In genomic region chr9:100084145-100084478, GRCh38 we compare ENCODE assay signal across 13 cellular contexts. TPM values are rescaled to one million over a fixed set of nuclear protein-coding genes. Genes with fewer than 3 reads are reported as not detected.
DNase-seq lines count a peak whose midpoint lies in the region; ATAC-seq and TF ChIP-seq lines count a peak whose summit lies in the region.
"Had no signal": no experiment of that assay in that cellular context is flagged by ENCODE, and none has a peak within 500 bp of the region (broad histone marks: within the 10 kb centered on the region; RNA-seq: fewer than 3 reads in every experiment).

No MANE protein-coding gene starts in this region.

- H3K9me2 ChIP-seq in Loucy (replicated peaks; ENCODE audit: low read depth, low read length), result no peaks in the 10 kb centered on the region

- peaks cover 1% of the 10 kb centered on the region for H3K36me3 Mint-ChIP-seq in activated CD4-positive, alpha-beta T cell treated with anti-CD3 and anti-CD28 coated beads, Interleukin-2, amount 10 ng/mL, durations not matched to agents 24 days and 14 days (ENCODE audit: low read depth)
- no peaks in the 10 kb centered on the region for H3K36me3 Mint-ChIP-seq in stimulated activated effector memory CD8-positive, alpha-beta T cell treated with anti-CD3 and anti-CD28 coated beads, Interleukin-12 subunit alpha, Interleukin-12 subunit beta, amount 100 ng/mL, for 72 hours

- peak overlapping the region; percentile 14 for H3K4me2 ChIP-seq in Loucy (ENCODE audit: low read depth, low read length, poor library complexity, severe bottlenecking)
- H3K4me2 ChIP-seq: A549 had no signal

- H3K27ac Mint-ChIP-seq in activated CD4-positive, alpha-beta T cell treated with anti-CD3 and anti-CD28 coated beads, Interleukin-2, amount 10 ng/mL, durations not matched to agents 24 days and 14 days, result no peak overlapping the region
- H3K27ac Mint-ChIP-seq in stimulated activated effector memory CD8-positive, alpha-beta T cell treated with anti-CD3 and anti-CD28 coated beads, Interleukin-12 subunit alpha, Interleukin-12 subunit beta, amount 100 ng/mL, for 72 hours, result peak overlapping the region; percentile 54

- H3K4me3 ChIP-seq in Loucy (ENCODE audit: low read length, poor library complexity, severe bottlenecking), result no peak overlapping the region
- H3K4me3 ChIP-seq: A549, cardiac muscle cell, heart right ventricle had no signal

- H3K4me1 Mint-ChIP-seq in activated CD4-positive, alpha-beta T cell treated with anti-CD3 and anti-CD28 coated beads, Interleukin-2, amount 10 ng/mL, durations not matched to agents 24 days and 14 days, result peaks cover 49% of the 10 kb centered on the region
- peaks cover 60% of the 10 kb centered on the region for H3K4me1 Mint-ChIP-seq in stimulated activated effector memory CD8-positive, alpha-beta T cell treated with anti-CD3 and anti-CD28 coated beads, Interleukin-12 subunit alpha, Interleukin-12 subunit beta, amount 100 ng/mL, for 72 hours

- TF ChIP-seq CTCF in Loucy (conservative IDR thresholded peaks at IDR 0.05; ENCODE audit: low read length), result no peak

- DNase-seq in activated CD4-positive, alpha-beta T cell treated with anti-CD3 and anti-CD28 coated beads, Interleukin-2, amount 10 ng/mL, durations not matched to agents 24 days and 14 days, result no peak
- DNase-seq in activated CD4-positive, alpha-beta T cell treated with anti-CD3 and anti-CD28 coated beads for 1 hour, result no peak
- DNase-seq in stimulated activated effector memory CD8-positive, alpha-beta T cell treated with anti-CD3 and anti-CD28 coated beads, Interleukin-12 subunit alpha, Interleukin-12 subunit beta, amount 100 ng/mL, for 72 hours (ENCODE audit: low spot score in 2 of 2), result no peak
- no peak for DNase-seq in NCI-H524 (lab: John Stamatoyannopoulos, UW)
- DNase-seq in activated CD4-positive, alpha-beta T cell treated with anti-CD3 and anti-CD28 coated beads for 4 hours, result no peak
- no peak for DNase-seq in activated effector memory CD4-positive, alpha-beta T cell treated with Interleukin-2 at 50 U/mL for 16 hours
- DNase-seq: activated CD4-positive, alpha-beta T cell treated with anti-CD3 and anti-CD28 coated beads for 36 hours; heart right ventricle; NCI-H226 had no signal

- no peaks in the 10 kb centered on the region for H3K36me3 ChIP-seq in Loucy (ENCODE audit: insufficient read depth, low read length)
- H3K36me3 ChIP-seq: cardiac muscle cell, heart right ventricle had no signal

- no peaks in the 10 kb centered on the region for H3K9me3 Mint-ChIP-seq in activated CD4-positive, alpha-beta T cell treated with anti-CD3 and anti-CD28 coated beads, Interleukin-2, amount 10 ng/mL, durations not matched to agents 24 days and 14 days
- no peaks in the 10 kb centered on the region for H3K9me3 Mint-ChIP-seq in stimulated activated effector memory CD8-positive, alpha-beta T cell treated with anti-CD3 and anti-CD28 coated beads, Interleukin-12 subunit alpha, Interleukin-12 subunit beta, amount 100 ng/mL, for 72 hours

- H3K27me3 Mint-ChIP-seq in activated CD4-positive, alpha-beta T cell treated with anti-CD3 and anti-CD28 coated beads, Interleukin-2, amount 10 ng/mL, durations not matched to agents 24 days and 14 days, result no peaks in the 10 kb centered on the region
- H3K27me3 Mint-ChIP-seq: activated CD4-positive, alpha-beta T cell treated with anti-CD3 and anti-CD28 coated beads for 36 hours had no signal

- peaks cover 6% of the 10 kb centered on the region; the same call in 1 of the 2 replicates for H3F3A ChIP-seq in Loucy (ENCODE audit: low read depth)

- ATAC-seq in HG02759 (IDR thresholded peaks at IDR 0.05; ENCODE audit: unreplicated experiment), result peak; percentile 48
- ATAC-seq in stimulated activated effector memory CD8-positive, alpha-beta T cell treated with anti-CD3 and anti-CD28 coated beads, Interleukin-12 subunit alpha, Interleukin-12 subunit beta, amount 100 ng/mL, for 72 hours, result peak; percentile 24
- ATAC-seq: A549, heart right ventricle had no signal

- peaks cover 51% of the 10 kb centered on the region for H3K4me1 ChIP-seq in Loucy (ENCODE audit: insufficient read depth, low read length, poor library complexity, severe bottlenecking)

- H2AFZ ChIP-seq in Loucy (ENCODE audit: low read length), result no peak overlapping the region

- no peak overlapping the region for H3K9ac ChIP-seq in Loucy (ENCODE audit: low read depth, low read length, poor library complexity, severe bottlenecking)

- intact Hi-C loops in activated CD4-positive, alpha-beta T cell treated with anti-CD3 and anti-CD28 coated beads, Interleukin-2, amount 10 ng/mL, durations not matched to agents 24 days and 14 days (cut with micrococcal nuclease), result loop anchor here (1.0 to 10.0 kb wide), 5 partner anchors 15 to 1029 kb away; partner anchors contain the start of genes INVS and NR4A3

- no peaks in the 10 kb centered on the region for H3K9me3 ChIP-seq in Loucy (ENCODE audit: insufficient read depth, low read depth, low read length)
- H3K9me3 ChIP-seq: A549, heart right ventricle had no signal

- peak overlapping the region; percentile 20 for H3K4me3 Mint-ChIP-seq in activated CD4-positive, alpha-beta T cell treated with anti-CD3 and anti-CD28 coated beads, Interleukin-2, amount 10 ng/mL, durations not matched to agents 24 days and 14 days
- peak overlapping the region; percentile 27 for H3K4me3 Mint-ChIP-seq in stimulated activated effector memory CD8-positive, alpha-beta T cell treated with anti-CD3 and anti-CD28 coated beads, Interleukin-12 subunit alpha, Interleukin-12 subunit beta, amount 100 ng/mL, for 72 hours
- H3K4me3 Mint-ChIP-seq: activated CD4-positive, alpha-beta T cell treated with anti-CD3 and anti-CD28 coated beads for 36 hours had no signal

- peaks cover 82% of the 10 kb centered on the region for H3K79me2 ChIP-seq in Loucy (ENCODE audit: insufficient read depth, low read length)

- H3K27me3 ChIP-seq in Loucy (ENCODE audit: insufficient read depth, low read length, poor library complexity, severe bottlenecking), result no peaks in the 10 kb centered on the region
- H3K27me3 ChIP-seq: cardiac muscle cell, heart right ventricle had no signal

- peaks cover 55% of the 10 kb centered on the region for H4K20me1 ChIP-seq in Loucy (ENCODE audit: insufficient read depth, low read length, poor library complexity, severe bottlenecking)

RNA-seq across cellular contexts. Expression of gene ERP44, which starts 14.7 kb away (rescaled TPM):
- total RNA-seq in activated CD4-positive, alpha-beta T cell treated with anti-CD3 and anti-CD28 coated beads, Interleukin-2, amount 10 ng/mL, durations not matched to agents 24 days and 14 days, result 16.4 and 18.7 TPM in 2 replicates

RNA-seq across cellular contexts. Expression of gene INVS, which starts 14.9 kb away (rescaled TPM):
- 14.9 and 16.9 TPM in 2 replicates for total RNA-seq in activated CD4-positive, alpha-beta T cell treated with anti-CD3 and anti-CD28 coated beads, Interleukin-2, amount 10 ng/mL, durations not matched to agents 24 days and 14 days
